In the genomic region with DNA sequence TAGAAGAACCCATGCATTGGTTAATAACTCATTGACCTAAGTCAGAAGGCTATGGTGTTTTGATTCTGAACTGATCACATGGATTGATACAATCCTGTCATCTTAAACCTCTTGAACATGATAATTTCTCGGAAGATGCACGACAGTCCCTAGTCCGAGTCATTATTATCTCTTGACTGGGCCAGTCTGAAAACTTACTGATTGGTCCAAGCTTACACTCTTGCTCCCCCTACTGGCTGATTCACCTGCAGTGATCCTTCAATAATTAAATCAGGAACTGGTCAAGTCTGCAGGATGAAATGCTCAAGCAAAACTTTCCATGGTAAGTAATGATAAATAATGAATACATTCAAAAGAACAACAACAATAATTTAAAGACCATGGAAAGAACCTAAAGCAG, we compare ENCODE assay signal across 8 cellular contexts.
DNase-seq lines count a peak whose midpoint lies in the region; ATAC-seq and TF ChIP-seq lines count a peak whose summit lies in the region.

No MANE protein-coding gene starts in this region.

- H3K36me3 Mint-ChIP-seq in activated CD4-positive, alpha-beta memory T cell treated with anti-CD3 and anti-CD28 coated beads for 36 hours: no peaks in the 10 kb centered on the region
- no peaks in the 10 kb centered on the region for H3K36me3 Mint-ChIP-seq in stimulated activated naive B cell treated with anti-CD40 and anti-IgM and Interleukin-4, amounts not matched to agents 10 μg/mL and 1 μg/mL and 100 μg/mL, for 72 hours

- no peaks in the 10 kb centered on the region for H3K9me3 Mint-ChIP-seq in activated CD4-positive, alpha-beta memory T cell treated with anti-CD3 and anti-CD28 coated beads for 36 hours
- no peaks in the 10 kb centered on the region for H3K9me3 Mint-ChIP-seq in stimulated activated naive B cell treated with anti-CD40 and anti-IgM and Interleukin-4, amounts not matched to agents 10 μg/mL and 1 μg/mL and 100 μg/mL, for 72 hours

- TF ChIP-seq CTCF in GM06990 (IDR thresholded peaks at IDR 0.05; ENCODE audit: insufficient read depth, low read length, poor library complexity, severe bottlenecking): peak; percentile 79

- no peaks in the 10 kb centered on the region for H3K27me3 ChIP-seq in GM06990 (replicated peaks; ENCODE audit: control insufficient read depth, insufficient read depth, low read length)

- H3K4me3 Mint-ChIP-seq in activated CD4-positive, alpha-beta memory T cell treated with anti-CD3 and anti-CD28 coated beads for 36 hours: no peak overlapping the region
- no peak overlapping the region for H3K4me3 Mint-ChIP-seq in stimulated activated naive B cell treated with anti-CD40 and anti-IgM and Interleukin-4, amounts not matched to agents 10 μg/mL and 1 μg/mL and 100 μg/mL, for 72 hours

- no peaks in the 10 kb centered on the region for H3K27me3 Mint-ChIP-seq in activated CD4-positive, alpha-beta memory T cell treated with anti-CD3 and anti-CD28 coated beads for 36 hours
- H3K27me3 Mint-ChIP-seq in stimulated activated naive B cell treated with anti-CD40 and anti-IgM and Interleukin-4, amounts not matched to agents 10 μg/mL and 1 μg/mL and 100 μg/mL, for 72 hours: peaks cover 15 to 18% of the 10 kb centered on the region in 2 donors

- H3K27ac Mint-ChIP-seq in activated CD4-positive, alpha-beta memory T cell treated with anti-CD3 and anti-CD28 coated beads for 36 hours: no peak overlapping the region
- H3K27ac Mint-ChIP-seq in stimulated activated naive B cell treated with anti-CD40 and anti-IgM and Interleukin-4, amounts not matched to agents 10 μg/mL and 1 μg/mL and 100 μg/mL, for 72 hours: no peak overlapping the region

- intact Hi-C loops in activated CD4-positive, alpha-beta memory T cell treated with anti-CD3 and anti-CD28 coated beads for 36 hours (cut with micrococcal nuclease): loop anchor here (10.0 kb wide), 1 partner anchor 1645 kb away; no protein-coding TSS in a partner anchor
- intact Hi-C loops in left ventricle myocardium superior (cut with micrococcal nuclease): loop anchor here (1.0 to 10.0 kb wide), 2 partner anchors 295 to 460 kb away; no protein-coding TSS in a partner anchor

- POLR2A ChIA-PET in HEK293T (lab: Yijun Ruan, JAX): no interaction called here
- POLR2A ChIA-PET in activated CD4-positive, alpha-beta memory T cell treated with anti-CD3 and anti-CD28 coated beads for 36 hours (lab: Charles Lee): no interaction called here

- CTCF ChIA-PET in HEK293T (lab: Yijun Ruan, JAX): no interaction called here
- CTCF ChIA-PET in activated CD4-positive, alpha-beta memory T cell treated with anti-CD3 and anti-CD28 coated beads for 36 hours (lab: Charles Lee): interaction anchor here (1.1 kb wide), 1 partner anchor 16 kb away, joined by 4 read pairs; no protein-coding TSS in a partner anchor

- H3K4me1 Mint-ChIP-seq in activated CD4-positive, alpha-beta memory T cell treated with anti-CD3 and anti-CD28 coated beads for 36 hours (ENCODE audit: low read depth): no peaks in the 10 kb centered on the region
- no peaks in the 10 kb centered on the region for H3K4me1 Mint-ChIP-seq in stimulated activated naive B cell treated with anti-CD40 and anti-IgM and Interleukin-4, amounts not matched to agents 10 μg/mL and 1 μg/mL and 100 μg/mL, for 72 hours

- peak; percentile 65 for ATAC-seq in left ventricle myocardium superior
- ATAC-seq in stimulated activated naive B cell treated with anti-CD40 and anti-IgM and Interleukin-4, amounts not matched to agents 10 μg/mL and 1 μg/mL and 100 μg/mL, for 72 hours (replicated peaks): peak; percentile 43 to 51

- H3K4me3 ChIP-seq in GM06990 (replicated peaks; ENCODE audit: low read depth, low read length): no peak overlapping the region

- DNase-seq in A172 (ENCODE audit: low spot score) (peak; percentile 32), GM06990 (ENCODE audit: extremely low read depth, insufficient read length) (no peak), HEK293T (ENCODE audit: extremely low spot score) (peak; percentile 33), NCI-H1092 treated with DMSO at 0.1 percent for 48 hours (lab: John Stamatoyannopoulos, UW) (peak; percentile 72), left ventricle myocardium superior (no peak)
- DNase-seq in activated CD4-positive, alpha-beta memory T cell treated with anti-CD3 and anti-CD28 coated beads for 36 hours: peak; percentile 9
- peak; percentile 2 for DNase-seq in stimulated activated naive B cell treated with anti-CD40 and anti-IgM and Interleukin-4, amounts not matched to agents 10 μg/mL and 1 μg/mL and 100 μg/mL, for 72 hours
- no peak for DNase-seq in activated T-cell treated with anti-CD3 and anti-CD28 coated beads, Interleukin-2, amount 50 U/mL, for 1 hour

- no peaks in the 10 kb centered on the region for H3K36me3 ChIP-seq in GM06990 (ENCODE audit: control insufficient read depth, insufficient read depth, low read length)

TF ChIP-seq in HEK293T, 16 proteins besides CTCF, POLR2A, EP300 and RAD21:
- no peak for TF ChIP-seq ARNT (IDR thresholded peaks at IDR 0.05)

Comparison
In these comparisons a context has a peak if more than half of its experiments do, and no peak if none do; other contexts are left out.
1. DNase-seq: peak in A172 (single experiment), HEK293T (single experiment), NCI-H1092 treated with DMSO at 0.1 percent for 48 hours (single experiment), activated CD4-positive, alpha-beta memory T cell treated with anti-CD3 and anti-CD28 coated beads for 36 hours (single experiment) and stimulated activated naive B cell treated with anti-CD40 and anti-IgM and Interleukin-4, amounts not matched to agents 10 μg/mL and 1 μg/mL and 100 μg/mL, for 72 hours (single experiment); none in GM06990 (single experiment), left ventricle myocardium superior (single experiment) and activated T-cell treated with anti-CD3 and anti-CD28 coated beads, Interleukin-2, amount 50 U/mL, for 1 hour (single experiment).